ENCODE assay signal across 9 cellular contexts in the genomic region with DNA sequence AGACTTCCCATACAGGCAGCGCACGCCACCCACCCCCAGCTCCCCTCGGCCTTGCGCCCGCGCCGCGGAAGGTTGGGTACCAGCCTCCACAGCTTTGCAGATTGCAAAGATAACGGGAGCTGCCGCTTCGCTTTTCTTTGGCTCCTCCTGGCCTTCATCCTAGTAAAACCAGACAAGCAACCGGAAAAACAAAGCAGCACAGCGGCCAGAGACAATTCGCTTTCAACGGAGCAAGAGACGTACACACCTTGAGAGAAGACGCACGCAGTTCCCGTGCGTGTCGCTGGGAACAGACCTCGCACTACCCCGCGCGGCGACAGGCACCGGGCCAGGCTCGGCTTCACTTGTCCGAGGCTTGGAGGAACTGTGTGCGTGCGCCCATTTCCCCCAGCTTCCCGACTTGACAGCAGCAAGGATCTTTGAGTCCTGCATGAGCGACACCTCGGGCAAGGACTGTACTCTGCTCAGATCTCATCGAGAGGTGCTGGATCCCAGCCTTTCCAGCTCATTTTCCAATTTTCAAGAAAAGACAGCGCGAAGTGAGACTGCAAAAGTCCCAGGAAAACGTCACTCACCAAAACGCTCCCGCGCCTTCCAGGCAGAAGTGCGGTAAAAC. TPM values are rescaled to one million over a fixed set of nuclear protein-coding genes. Genes with fewer than 3 reads are reported as not detected.
DNase-seq lines count a peak whose midpoint lies in the region; ATAC-seq lines count a peak whose summit lies in the region.
"Had no signal": no experiment of that assay in that cellular context is flagged by ENCODE, and none has a peak within 500 bp of the region (broad histone marks: within the 10 kb centered on the region; RNA-seq: fewer than 3 reads in every experiment).

No MANE protein-coding gene starts in this region.

- H3K23ac ChIP-seq in trophoblast cell (ENCODE audit: low read length) = no peak overlapping the region

- H2BK12ac ChIP-seq in trophoblast cell (ENCODE audit: low read length) = no peak overlapping the region

- H3K14ac ChIP-seq in trophoblast cell (ENCODE audit: low read length) = no peak overlapping the region

- no peaks in the 10 kb centered on the region for H3K79me2 ChIP-seq in trophoblast cell (ENCODE audit: control insufficient read depth, insufficient read depth, low read length, poor library complexity)

- H3K9me3 ChIP-seq in SJSA1 (replicated peaks) = no peaks in the 10 kb centered on the region
- H3K9me3 ChIP-seq in trophoblast cell (ENCODE audit: insufficient read depth, low read depth, low read length) = no peaks in the 10 kb centered on the region
- H3K9me3 ChIP-seq: body of pancreas had no signal

- H3K18ac ChIP-seq in trophoblast cell (ENCODE audit: low read length) = no peak overlapping the region

- H2BK120ac ChIP-seq in trophoblast cell (ENCODE audit: insufficient read depth, low read length, poor library complexity) = no peak overlapping the region

- no peak overlapping the region for H3K9ac ChIP-seq in trophoblast cell (ENCODE audit: low read length)

- H3K4me3 ChIP-seq in SJSA1 (peak overlapping the region; percentile 53), trophoblast cell (ENCODE audit: low read depth, low read length) (no peak overlapping the region)

- no peak overlapping the region for H2AK5ac ChIP-seq in trophoblast cell (ENCODE audit: low read length)

- DNase-seq in COLO668 (lab: John Stamatoyannopoulos, UW; ENCODE audit: unreplicated experiment) = peak; percentile 58
- no peak for DNase-seq in SJSA1 (ENCODE audit: low read depth in 1 of 2, low spot score in 2 of 2)
- peak; percentile 10 for DNase-seq in foreskin melanocyte
- peak in 1 of 2 donors; percentile 37 for DNase-seq in trophoblast cell
- DNase-seq in SKM-1 (lab: John Stamatoyannopoulos, UW; ENCODE audit: unreplicated experiment) = no peak
- no peak for DNase-seq in NCI-H2107 (lab: John Stamatoyannopoulos, UW)
- DNase-seq in NCI-H82 treated with DMSO at 0.1 percent for 48 hours (lab: John Stamatoyannopoulos, UW; ENCODE audit: unreplicated experiment) = no peak

- WGBS in trophoblast cell (ENCODE audit: extremely low coverage, insufficient coverage, insufficient read length) = no CpG with 5 or more reads among the region's 42 CpGs

- peaks cover 38% of the 10 kb centered on the region for H3K4me1 ChIP-seq in SJSA1 (replicated peaks)
- H3K4me1 ChIP-seq in trophoblast cell (ENCODE audit: control insufficient read depth in 1 of 2, insufficient read depth in 2 of 2, low read length in 2 of 2) = peaks cover 7 to 10% of the 10 kb centered on the region in 2 experiments

- no peak overlapping the region for H2BK5ac ChIP-seq in trophoblast cell (ENCODE audit: low read depth, low read length, poor library complexity)

- peak overlapping the region; percentile 19 for H2AFZ ChIP-seq in trophoblast cell (ENCODE audit: insufficient read depth, low read length, poor library complexity)

- no peak overlapping the region for H4K12ac ChIP-seq in trophoblast cell (ENCODE audit: low read depth, low read length)

- H3K4me2 ChIP-seq in trophoblast cell (ENCODE audit: low read length) = peak overlapping the region; percentile 100

- H3K27ac ChIP-seq in SJSA1 (no peak overlapping the region), trophoblast cell (ENCODE audit: low read depth, low read length) (no peak overlapping the region)
- H3K27ac ChIP-seq: body of pancreas had no signal

- H3K27me3 ChIP-seq in SJSA1 (replicated peaks) = peaks cover 22% of the 10 kb centered on the region
- peaks cover 43% of the 10 kb centered on the region for H3K27me3 ChIP-seq in trophoblast cell (ENCODE audit: insufficient read depth, low read length)

- peaks cover 1% of the 10 kb centered on the region for H3K79me1 ChIP-seq in trophoblast cell (ENCODE audit: low read length)

- H4K8ac ChIP-seq in trophoblast cell (ENCODE audit: low read depth, low read length) = no peak overlapping the region

- H3K36me3 ChIP-seq in SJSA1 = no peaks in the 10 kb centered on the region
- H3K36me3 ChIP-seq in trophoblast cell (ENCODE audit: control insufficient read depth in 1 of 2, insufficient read depth in 2 of 2, low read length in 2 of 2) = no peaks in the 10 kb centered on the region

- no peak overlapping the region for H4K91ac ChIP-seq in trophoblast cell (ENCODE audit: low read depth, low read length)

- no peak for ATAC-seq in GM18873 (IDR thresholded peaks at IDR 0.05; ENCODE audit: low FRiP score, unreplicated experiment)

- no peak overlapping the region for H3K4ac ChIP-seq in trophoblast cell (ENCODE audit: low read depth, low read length)

RNA-seq across cellular contexts. Expression of a gene that starts 1.0 kb away (rescaled TPM):
- total RNA-seq in SJSA1 (2014; rRNA removed; shearing (Covaris generic)) = 0.44 and 0.50 TPM in 2 replicates
- 10.2 and 10.9 TPM in 2 replicates for polyA plus RNA-seq in trophoblast cell (2013)

Comparison
In these comparisons a context has a peak if more than half of its experiments do, and no peak if none do; other contexts are left out.
1. DNase-seq: peak in COLO668 (single experiment) and foreskin melanocyte (single experiment); none in SJSA1 (0 of 2), SKM-1 (single experiment), NCI-H2107 (single experiment) and NCI-H82 treated with DMSO at 0.1 percent for 48 hours (single experiment).